1 cellular context compared by ENCODE assay signal in genomic region chr15:28983432-28984311, GRCh38.
TF ChIP-seq lines count a peak whose summit lies in the region.

No MANE protein-coding gene starts in this region.

TF ChIP-seq in K562, 482 proteins besides CTCF, POLR2A, EP300 and RAD21:
- TF ChIP-seq KLF13 (tag; IDR thresholded peaks at IDR 0.05; ENCODE audit: borderline replicate concordance, low read depth) (peak; percentile 56; the same call in 1 of the 2 replicates), MBD1 (CRISPR knock-in tag; IDR thresholded peaks at IDR 0.05) (no peak), BHLHE40 (IDR thresholded peaks at IDR 0.05; ENCODE audit: low read length) (no peak), ZBTB33 (CRISPR knock-in tag; IDR thresholded peaks at IDR 0.05) (0 out of 2 replicates have a peak, but pooled peaks have one; percentile 63), ZNF354B (CRISPR knock-in tag; IDR thresholded peaks at IDR 0.05) (no peak), E2F6 (IDR thresholded peaks at IDR 0.05; ENCODE audit: borderline replicate concordance in 1 of 2, extremely low read depth in 1 of 2, insufficient read depth in 1 of 2, insufficient read length in 1 of 2, low read depth in 1 of 2, low read length in 1 of 2, poor library complexity in 1 of 2, severe bottlenecking in 1 of 2) (peak in 1 of 2 experiments; percentile 35), EGR1 (conservative IDR thresholded peaks at IDR 0.05) (peak; percentile 34; the same call in 1 of the 2 replicates), MGA (IDR thresholded peaks at IDR 0.05) (0 out of 2 replicates have a peak, but pooled peaks have one; percentile 31), CGGBP1 (CRISPR knock-in tag; IDR thresholded peaks at IDR 0.05) (no peak), CREM (IDR thresholded peaks at IDR 0.05; ENCODE audit: low read depth) (0 out of 2 replicates have a peak, but pooled peaks have one; percentile 6), MAZ (CRISPR knock-in tag; conservative IDR thresholded peaks at IDR 0.05 in 1 of 2, IDR thresholded peaks at IDR 0.05 in 1 of 2) (no peak)
